ENCODE assay signal across 21 cellular contexts in the genomic region with DNA sequence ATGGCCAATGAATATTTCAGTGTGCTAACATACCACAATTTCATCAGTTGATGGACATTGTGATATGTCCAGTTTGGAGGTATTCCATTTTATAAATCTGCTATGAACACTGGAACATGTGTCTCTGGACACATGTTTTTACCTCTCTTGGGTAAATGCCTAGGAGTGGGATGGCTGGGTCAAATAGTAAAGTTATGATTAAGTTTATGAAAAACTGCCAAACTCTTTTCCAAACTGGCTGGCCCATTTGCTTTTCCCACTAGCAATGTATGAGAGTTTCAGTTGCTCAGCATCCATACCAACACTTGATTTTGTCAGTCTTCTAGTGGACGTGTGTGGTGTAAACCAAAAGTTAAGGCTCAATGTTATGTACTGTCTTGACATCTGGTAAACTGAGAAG.
"Had no signal": no experiment of that assay in that cellular context is flagged by ENCODE, and none has a peak within 500 bp of the region (broad histone marks: within the 10 kb centered on the region; RNA-seq: fewer than 3 reads in every experiment).

No MANE protein-coding gene starts in this region.

- H3K36me3 ChIP-seq: suprapubic skin had no signal

- H3K4me3 ChIP-seq: body of pancreas, gastroesophageal sphincter, hepatocyte, left ventricle myocardium inferior, lung, mucosa of descending colon, suprapubic skin, tibial artery had no signal

- H3K9me3 ChIP-seq: body of pancreas, gastroesophageal sphincter, left ventricle myocardium inferior, mucosa of descending colon, suprapubic skin, tibial artery had no signal

- H3K27me3 ChIP-seq: body of pancreas, gastroesophageal sphincter, hepatocyte, suprapubic skin, tibial artery had no signal

- H3K27ac ChIP-seq: body of pancreas, gastroesophageal sphincter, hepatocyte, left ventricle myocardium inferior, suprapubic skin, tibial artery, VCaP had no signal

- H3K4me2 ChIP-seq: hepatocyte had no signal

- DNase-seq: activated CD4-positive, alpha-beta T cell treated with anti-CD3 and anti-CD28 coated beads for 4 hours; activated CD4-positive, alpha-beta T cell treated with anti-CD3 and anti-CD28 coated beads, Interleukin-2, amount 50 U/mL, for 4 hours; activated effector memory CD4-positive, alpha-beta T cell treated with Interleukin-2 at 50 U/mL for 16 hours; activated naive CD4-positive, alpha-beta T cell treated with Interleukin-2 at 50 U/mL for 16 hours; activated T-cell treated with anti-CD3 and anti-CD28 coated beads for 4 hours; activated T-cell treated with anti-CD3 and anti-CD28 coated beads, Interleukin-2, amount 50 U/mL, for 72 hours; anterior cingulate cortex; body of pancreas; islet precursor cell; left ventricle myocardium inferior; mesendoderm; mucosa of descending colon; stimulated activated CD4-positive, alpha-beta T cell treated with anti-CD3 and anti-CD28 coated beads, Interleukin-15, amount 100 ng/mL, for 24 hours; stimulated activated CD4-positive, alpha-beta T cell treated with anti-CD3 and anti-CD28 coated beads, Interleukin-2, amount 100 ng/mL, for 24 hours; stimulated activated naive CD4-positive, alpha-beta T cell; tibial artery had no signal

- H3K4me1 ChIP-seq: body of pancreas, gastroesophageal sphincter, left ventricle myocardium inferior, suprapubic skin, tibial artery had no signal
